In the genomic region with DNA sequence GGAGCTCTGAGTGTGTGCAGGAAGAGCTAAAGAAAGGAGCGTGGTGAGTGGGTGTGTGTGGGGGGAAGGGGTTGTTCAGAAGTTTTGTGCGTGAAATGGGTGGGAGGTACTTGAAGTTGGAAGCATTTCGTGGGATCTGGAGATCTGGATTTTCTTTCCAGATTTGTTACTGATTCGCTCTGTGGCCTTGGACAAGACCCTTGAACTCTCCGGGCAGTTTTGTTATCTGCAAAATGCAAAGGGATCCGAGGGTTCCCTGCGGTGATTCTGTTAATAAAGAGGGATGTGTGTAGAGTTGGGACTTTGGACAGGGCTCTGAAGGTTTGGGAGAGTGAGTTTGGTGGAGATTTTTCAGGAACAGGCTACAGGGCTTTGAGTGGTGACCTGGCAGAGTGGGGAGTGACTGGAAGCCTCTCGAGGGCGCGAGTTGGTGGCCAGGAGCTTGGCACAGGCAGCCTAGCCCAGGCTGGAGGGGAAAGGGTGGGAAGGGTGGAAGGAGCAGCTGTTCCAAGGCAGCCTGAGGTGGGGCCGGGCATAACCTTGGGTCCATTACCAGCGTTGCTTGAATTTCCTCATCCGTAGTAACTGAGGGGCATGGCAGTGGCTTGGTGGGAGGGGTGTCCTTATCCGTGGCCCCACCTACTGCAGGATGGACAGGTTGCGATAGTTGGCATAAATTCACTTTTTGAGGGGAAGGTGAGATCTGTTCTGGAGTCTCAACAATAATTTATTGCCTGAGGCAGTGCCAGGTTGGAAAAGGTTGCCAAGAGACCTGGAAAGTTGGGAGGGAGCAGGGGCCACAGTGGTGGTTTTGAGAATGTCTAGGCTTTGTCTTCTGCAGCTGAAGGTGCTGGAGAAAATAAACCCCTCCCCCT, we compare ENCODE assay signal across 8 cellular contexts. TPM values are rescaled to one million over a fixed set of nuclear protein-coding genes. Genes with fewer than 3 reads are reported as not detected.
DNase-seq lines count a peak whose midpoint lies in the region; ATAC-seq, FAIRE-seq and TF ChIP-seq lines count a peak whose summit lies in the region.

No MANE protein-coding gene starts in this region.

- H3K36me3 Mint-ChIP-seq in CD14-positive monocyte: peaks cover 5 to 7% of the 10 kb centered on the region in 2 donors

- no peaks in the 10 kb centered on the region for H3K36me3 ChIP-seq in ascending aorta
- peaks cover 0 to 9% of the 10 kb centered on the region in 2 experiments for H3K36me3 ChIP-seq in keratinocyte (ENCODE audit: control insufficient read depth in 2 of 2, extremely low read depth in 1 of 2, insufficient read depth in 2 of 2, low read length in 2 of 2)
- no peaks in the 10 kb centered on the region for H3K36me3 ChIP-seq in stomach smooth muscle (ENCODE audit: control insufficient read depth in 2 of 2, insufficient read depth in 2 of 2, low read length in 2 of 2)

- H3K4me1 Mint-ChIP-seq in CD14-positive monocyte: peaks cover 63% of the 10 kb centered on the region

- peak overlapping the region; percentile 99 for H3K4me3 Mint-ChIP-seq in CD14-positive monocyte

- peak overlapping the region; percentile 89 to 100 for H3K4me3 ChIP-seq in ascending aorta
- H3K4me3 ChIP-seq in keratinocyte (ENCODE audit: control insufficient read depth in 2 of 3, extremely low read depth in 1 of 3, insufficient read depth in 2 of 3, low read depth in 1 of 3, low read length in 3 of 3): peak overlapping the region; percentile 96 to 100 (median 98)
- peak overlapping the region; percentile 77 to 94 for H3K4me3 ChIP-seq in stomach smooth muscle (ENCODE audit: low read length in 2 of 2)

- no peaks in the 10 kb centered on the region for H3K9me3 ChIP-seq in ascending aorta
- no peaks in the 10 kb centered on the region for H3K9me3 ChIP-seq in keratinocyte (ENCODE audit: control insufficient read depth, low read depth, low read length)
- no peaks in the 10 kb centered on the region for H3K9me3 ChIP-seq in stomach smooth muscle (ENCODE audit: control insufficient read depth in 2 of 2, low read length in 2 of 2)

- peak overlapping the region; percentile 92 to 98 (median 96) for H3K27ac Mint-ChIP-seq in CD14-positive monocyte

- H3K9me1 ChIP-seq in keratinocyte (ENCODE audit: control insufficient read depth, extremely low read depth, insufficient read depth, low read length): no peaks in the 10 kb centered on the region

- TF ChIP-seq CTCF in CD14-positive monocyte (IDR thresholded peaks at IDR 0.05) (no peak), ascending aorta (IDR thresholded peaks at IDR 0.05) (no peak), keratinocyte (optimal IDR thresholded peaks at IDR 0.05 in 1 of 3, IDR thresholded peaks at IDR 0.05 in 1 of 3, conservative IDR thresholded peaks at IDR 0.05 in 1 of 3; ENCODE audit: extremely low read depth in 1 of 3, insufficient read depth in 2 of 3, low read length in 3 of 3) (no peak)

- H2AFZ ChIP-seq in keratinocyte (ENCODE audit: control insufficient read depth, low read length): no peak overlapping the region

- H3K79me2 ChIP-seq in keratinocyte (ENCODE audit: control insufficient read depth, insufficient read depth, low read length): peaks cover 71% of the 10 kb centered on the region

- dilution Hi-C loops in keratinocyte (cut with MboI; ENCODE audit: extremely low pct_ligation_motif_present, low sequenced_read_pairs): no loop called here

- peaks cover 0 to 2% (median 0%) of the 10 kb centered on the region in 3 donors for H3K27me3 Mint-ChIP-seq in CD14-positive monocyte (ENCODE audit: low read depth in 3 of 3)

- H3K27ac ChIP-seq in ascending aorta (peak overlapping the region; percentile 92 to 96), keratinocyte (ENCODE audit: control insufficient read depth, insufficient read depth, low read length) (peak overlapping the region; percentile 98), stomach smooth muscle (ENCODE audit: low read length) (peak overlapping the region; percentile 88)

- intact Hi-C loops in CD14-positive monocyte (cut with micrococcal nuclease): no loop called here
- intact Hi-C loops in ascending aorta (cut with DNase I): loop anchor here (2.0 to 10.0 kb wide), 4 partner anchors 63 to 755 kb away; partner anchors contain the start of gene ZFP36

- H3K9ac ChIP-seq in keratinocyte (ENCODE audit: control insufficient read depth, extremely low read depth, insufficient read depth, low read length) (peak overlapping the region; percentile 99), stomach smooth muscle (ENCODE audit: low read length in 2 of 2) (peak overlapping the region; percentile 90 to 96)

- peak; percentile 62 for FAIRE-seq in keratinocyte (lab: Jason Lieb, UNC)

- no peak for ATAC-seq in GM19035 (IDR thresholded peaks at IDR 0.05; ENCODE audit: unreplicated experiment)

- H3K9me3 Mint-ChIP-seq in CD14-positive monocyte: peaks cover 0 to 2% (median 0%) of the 10 kb centered on the region in 7 donors

- H3K4me1 ChIP-seq in ascending aorta: peaks cover 15 to 40% of the 10 kb centered on the region in 2 donors
- H3K4me1 ChIP-seq in keratinocyte (ENCODE audit: control insufficient read depth, extremely low read depth, insufficient read depth, low read length): peaks cover 44% of the 10 kb centered on the region
- H3K4me1 ChIP-seq in stomach smooth muscle (ENCODE audit: control insufficient read depth, insufficient read depth, low read length): peaks cover 52% of the 10 kb centered on the region

- H4K20me1 ChIP-seq in keratinocyte (ENCODE audit: control insufficient read depth, extremely low read depth, insufficient read depth, low read length): peaks cover 9% of the 10 kb centered on the region

- DNase-seq in CD14-positive monocyte (ENCODE audit: low spot score) (no peak), HuH-7.5 (ENCODE audit: low spot score) (peak; percentile 33), ascending aorta (ENCODE audit: low spot score in 2 of 2) (no peak), keratinocyte (ENCODE audit: low read depth, low spot score) (no peak), GM19238 (ENCODE audit: insufficient read length, low spot score) (no peak)
- no peak for DNase-seq in activated naive CD4-positive, alpha-beta T cell treated with Interleukin-2 at 50 U/mL for 16 hours

- H3K4me2 ChIP-seq in keratinocyte (ENCODE audit: control insufficient read depth, extremely low read depth, insufficient read depth, low read depth, low read length): peak overlapping the region; percentile 71

- H3K27me3 ChIP-seq in ascending aorta (no peaks in the 10 kb centered on the region), keratinocyte (ENCODE audit: control insufficient read depth, extremely low read depth, insufficient read depth, low read length) (no peaks in the 10 kb centered on the region), stomach smooth muscle (ENCODE audit: control insufficient read depth in 1 of 2, insufficient read depth in 2 of 2, low read length in 2 of 2) (no peaks in the 10 kb centered on the region)

RNA-seq across cellular contexts. Expression of gene ACTN4, which starts 2.1 kb away (rescaled TPM):
- polyA plus RNA-seq in CD14-positive monocyte: 10 to 100 TPM in 1 of 2 donors, 1 to 10 TPM in 1; 8.4 to 16.0 TPM
- 1,036 TPM for total RNA-seq in ascending aorta
- 463 to 720 TPM (median 526 TPM) in 3 replicates for polyA plus RNA-seq in keratinocyte
- polyA plus RNA-seq in keratinocyte (2011; ENCODE audit: low read depth): 762 TPM
- 452 and 468 TPM in 2 replicates for polyA plus RNA-seq in keratinocyte (2011; cell fraction: cytosol; rRNA removed)
- polyA plus RNA-seq in keratinocyte (2011; cell fraction: nucleus; rRNA removed): 1,020 and 1,377 TPM in 2 replicates
- 537 and 1,150 TPM in 2 replicates for polyA plus RNA-seq in keratinocyte (2012; ENCODE audit: low replicate concordance)
- 417 to 1,584 TPM (median 501 TPM) in 3 replicates for polyA minus RNA-seq in keratinocyte
- polyA minus RNA-seq in keratinocyte (2011; cell fraction: cytosol; rRNA and poly(A)+ RNA removed): 376 TPM
- polyA minus RNA-seq in keratinocyte (2011; cell fraction: nucleus; rRNA and poly(A)+ RNA removed): 400 and 697 TPM in 2 replicates

RNA-seq across cellular contexts. Expression of gene EIF3K, which starts 30.6 kb away (rescaled TPM):
- polyA plus RNA-seq in CD14-positive monocyte (100 to 1,000 TPM; 326 to 381 TPM), keratinocyte (240 to 304 TPM (median 260 TPM) in 3 replicates)
- 696 TPM for total RNA-seq in ascending aorta
- polyA plus RNA-seq in keratinocyte (2011; ENCODE audit: low read depth): 262 TPM
- 399 and 557 TPM in 2 replicates for polyA plus RNA-seq in keratinocyte (2011; cell fraction: cytosol; rRNA removed)
- 275 and 357 TPM in 2 replicates for polyA plus RNA-seq in keratinocyte (2011; cell fraction: nucleus; rRNA removed)
- 276 and 339 TPM in 2 replicates for polyA plus RNA-seq in keratinocyte (2012; ENCODE audit: low replicate concordance)
- polyA minus RNA-seq in keratinocyte: 344 to 553 TPM (median 352 TPM) in 3 replicates
- 270 TPM for polyA minus RNA-seq in keratinocyte (2011; cell fraction: cytosol; rRNA and poly(A)+ RNA removed)
- polyA minus RNA-seq in keratinocyte (2011; cell fraction: nucleus; rRNA and poly(A)+ RNA removed): 60.8 and 84.1 TPM in 2 replicates

RNA-seq across cellular contexts. Expression of gene MAP4K1, which starts 31.8 kb away (rescaled TPM):
- polyA plus RNA-seq in CD14-positive monocyte (10 to 100 TPM; 19.8 to 22.4 TPM), keratinocyte (0.22 to 0.25 TPM in 2 of 3 replicates, not detected in the other)
- total RNA-seq in ascending aorta: 15.1 TPM
- polyA plus RNA-seq in keratinocyte (2011; ENCODE audit: low read depth): not detected
- polyA plus RNA-seq in keratinocyte (2011; cell fraction: cytosol; rRNA removed): 0.06 TPM in 1 of 2 replicates, not detected in the other
- 0.52 and 0.60 TPM in 2 replicates for polyA plus RNA-seq in keratinocyte (2011; cell fraction: nucleus; rRNA removed)
- polyA plus RNA-seq in keratinocyte (2012; ENCODE audit: low replicate concordance): 0.23 and 0.81 TPM in 2 replicates
- not detected in 3 replicates for polyA minus RNA-seq in keratinocyte
- not detected for polyA minus RNA-seq in keratinocyte (2011; cell fraction: cytosol; rRNA and poly(A)+ RNA removed)
- not detected in 2 replicates for polyA minus RNA-seq in keratinocyte (2011; cell fraction: nucleus; rRNA and poly(A)+ RNA removed)

Comparison
In these comparisons a context has a peak if more than half of its experiments do, and no peak if none do; other contexts are left out.
1. RNA of gene ACTN4, which starts 2.1 kb away (polyA plus RNA-seq): 452 to 1,377 TPM in keratinocyte; 8.4 to 16.0 TPM in CD14-positive monocyte; every median in the first group is over 10 times any median in the second.
2. RNA of gene MAP4K1, which starts 31.8 kb away (polyA plus RNA-seq): 19.8 to 22.4 TPM in CD14-positive monocyte; 0.06 to 0.81 TPM in keratinocyte; every median in the first group is over 10 times any median in the second.
3. Peak in every context shown above with its lines, with median percentiles within 50 percentile points of each other: H3K27ac ChIP-seq and H3K4me3 ChIP-seq.